28 cellular contexts compared by ENCODE assay signal in genomic region chr12:15037091-15037723, GRCh38.
DNase-seq lines count a peak whose midpoint lies in the region; ATAC-seq, FAIRE-seq and TF ChIP-seq lines count a peak whose summit lies in the region.
"Had no signal": no experiment of that assay in that cellular context is flagged by ENCODE, and none has a peak within 500 bp of the region (broad histone marks: within the 10 kb centered on the region; RNA-seq: fewer than 3 reads in every experiment).

No MANE protein-coding gene starts in this region.

- H2AK5ac ChIP-seq in mesendoderm (ENCODE audit: low read length) = no peak overlapping the region

- intact Hi-C loops in Calu3 (cut with micrococcal nuclease; ENCODE audit: unreplicated experiment) = no loop called here
- intact Hi-C loops in CD4-positive, alpha-beta T cell (cut with DNase I, micrococcal nuclease) = no loop called here

- POLR2A ChIA-PET in CD4-positive, alpha-beta T cell (lab: Charles Lee) = no interaction called here

- no peak overlapping the region for H3K4ac ChIP-seq in mesendoderm (ENCODE audit: low read depth, low read length)

- no peaks in the 10 kb centered on the region for H3K27me3 Mint-ChIP-seq in Calu3 (ENCODE audit: unreplicated experiment)
- peaks cover 6% of the 10 kb centered on the region for H3K27me3 Mint-ChIP-seq in GM23338 (ENCODE audit: insufficient read depth, low read depth, poor library complexity)
- H3K27me3 Mint-ChIP-seq in CD4-positive, alpha-beta T cell = no peaks in the 10 kb centered on the region
- H3K27me3 Mint-ChIP-seq in activated naive CD8-positive, alpha-beta T cell treated with anti-CD3 and anti-CD28 coated beads for 36 hours = peaks cover 15% of the 10 kb centered on the region

- H3K9ac ChIP-seq in mesendoderm (ENCODE audit: low read length) (no peak overlapping the region), MM.1S (ENCODE audit: low read length) (no peak overlapping the region)
- H3K9ac ChIP-seq: BLaER1, SK-N-SH had no signal

- BruUV-seq in Calu3 (replicated peaks; lab: Mats Ljungman, UMichigan) = no TSS peak

- no peaks in the 10 kb centered on the region for H3K79me2 ChIP-seq in GM23338 (replicated peaks; ENCODE audit: insufficient read depth)
- H3K79me2 ChIP-seq in mesendoderm (ENCODE audit: control insufficient read depth, insufficient read depth, low read length) = no peaks in the 10 kb centered on the region
- no peaks in the 10 kb centered on the region for H3K79me2 ChIP-seq in MM.1S (ENCODE audit: low read length)

- H3F3A ChIP-seq in GM23338 (replicated peaks; ENCODE audit: low read depth) (no peaks in the 10 kb centered on the region), MM.1S (ENCODE audit: insufficient read depth, low read length) (0 out of 2 replicates have a peak, but pooled peaks cover 3% of the 10 kb centered on the region)

- CTCF ChIA-PET in Calu3 (lab: Charles Lee) = no interaction called here
- CTCF ChIA-PET in CD4-positive, alpha-beta T cell (lab: Charles Lee) = no interaction called here

- H3K9me3 Mint-ChIP-seq in Calu3 (ENCODE audit: low read depth, unreplicated experiment) (no peaks in the 10 kb centered on the region), GM23338 (no peaks in the 10 kb centered on the region)
- no peaks in the 10 kb centered on the region for H3K9me3 Mint-ChIP-seq in CD4-positive, alpha-beta T cell
- H3K9me3 Mint-ChIP-seq in activated naive CD8-positive, alpha-beta T cell treated with anti-CD3 and anti-CD28 coated beads for 36 hours = no peaks in the 10 kb centered on the region

- H3K4me3 ChIP-seq in GM23338 (no peak overlapping the region), bronchial epithelial cell (ENCODE audit: low read depth, low read length) (no peak overlapping the region), mesendoderm (ENCODE audit: low read length) (no peak overlapping the region), MM.1S (ENCODE audit: low read length) (no peak overlapping the region)
- H3K4me3 ChIP-seq: BLaER1 had no signal

- H3K23ac ChIP-seq in mesendoderm (ENCODE audit: low read length) = no peak overlapping the region

- no peak overlapping the region for H3K56ac ChIP-seq in mesendoderm (ENCODE audit: low read length)

- H3K36me3 Mint-ChIP-seq in Calu3 (ENCODE audit: insufficient read depth, unreplicated experiment) = no peaks in the 10 kb centered on the region
- no peaks in the 10 kb centered on the region; the same call in 1 of the 3 replicates for H3K36me3 Mint-ChIP-seq in GM23338 (ENCODE audit: low read depth)
- no peaks in the 10 kb centered on the region for H3K36me3 Mint-ChIP-seq in CD4-positive, alpha-beta T cell (ENCODE audit: low read depth)
- no peaks in the 10 kb centered on the region for H3K36me3 Mint-ChIP-seq in activated naive CD8-positive, alpha-beta T cell treated with anti-CD3 and anti-CD28 coated beads for 36 hours
- H3K36me3 Mint-ChIP-seq: CD4-positive, CD25-positive, alpha-beta regulatory T cell had no signal

- no CpG with 5 or more reads among the region's 12 CpGs for whole genome bisulfite sequencing in mesendoderm (ENCODE audit: extremely low coverage, insufficient coverage, low lambda C conversion rate)

- no peak overlapping the region for H2BK15ac ChIP-seq in mesendoderm (replicated peaks; ENCODE audit: low read depth)

- H4K5ac ChIP-seq in mesendoderm (ENCODE audit: low read length) = no peak overlapping the region

- H3K36me3 ChIP-seq in GM23338 (ENCODE audit: insufficient read depth) = no peaks in the 10 kb centered on the region
- H3K36me3 ChIP-seq in bronchial epithelial cell (ENCODE audit: control insufficient read depth, insufficient read depth, low read length) = no peaks in the 10 kb centered on the region
- H3K36me3 ChIP-seq in mesendoderm (ENCODE audit: control insufficient read depth, insufficient read depth, low read length) = no peaks in the 10 kb centered on the region
- no peaks in the 10 kb centered on the region for H3K36me3 ChIP-seq in MM.1S (replicated peaks; ENCODE audit: insufficient read depth, low read length)
- H3K36me3 ChIP-seq: BLaER1 had no signal

- H3K9me2 ChIP-seq in GM23338 (ENCODE audit: insufficient read depth) (peaks cover 13% of the 10 kb centered on the region), MM.1S (replicated peaks; ENCODE audit: insufficient read depth, low read length) (no peaks in the 10 kb centered on the region)
- H3K9me2 ChIP-seq: SK-N-SH had no signal

- no peak for FAIRE-seq in bronchial epithelial cell (lab: Jason Lieb, UNC)
- FAIRE-seq: A204.1, GM12891, RCC 7860 had no signal

- H3K4me3 Mint-ChIP-seq in Calu3 (ENCODE audit: low read depth, unreplicated experiment) = no peak overlapping the region
- no peak overlapping the region for H3K4me3 Mint-ChIP-seq in GM23338
- no peak overlapping the region for H3K4me3 Mint-ChIP-seq in CD4-positive, alpha-beta T cell
- H3K4me3 Mint-ChIP-seq in activated naive CD8-positive, alpha-beta T cell treated with anti-CD3 and anti-CD28 coated beads for 36 hours = no peak overlapping the region
- H3K4me3 Mint-ChIP-seq: CD4-positive, CD25-positive, alpha-beta regulatory T cell had no signal

- H3K18ac ChIP-seq in mesendoderm (ENCODE audit: low read length) = no peak overlapping the region

- no peak overlapping the region for H4K8ac ChIP-seq in mesendoderm (ENCODE audit: low read depth, low read length)

- no peak overlapping the region for H3K27ac Mint-ChIP-seq in Calu3 (ENCODE audit: unreplicated experiment)
- H3K27ac Mint-ChIP-seq in GM23338 = peak overlapping the region; percentile 8; the same call in 1 of the 2 replicates
- no peak overlapping the region for H3K27ac Mint-ChIP-seq in CD4-positive, alpha-beta T cell
- no peak overlapping the region for H3K27ac Mint-ChIP-seq in activated naive CD8-positive, alpha-beta T cell treated with anti-CD3 and anti-CD28 coated beads for 36 hours
- H3K27ac Mint-ChIP-seq: CD4-positive, CD25-positive, alpha-beta regulatory T cell had no signal

- H3K27ac ChIP-seq in GM23338 (ENCODE audit: low read depth) (no peak overlapping the region), mesendoderm (ENCODE audit: low read depth, low read length) (no peak overlapping the region), MM.1S (ENCODE audit: low read length) (no peak overlapping the region)
- no peak overlapping the region for H3K27ac ChIP-seq in CD4-positive, alpha-beta T cell (ENCODE audit: low read depth, low read length)
- H3K27ac ChIP-seq: BLaER1 had no signal

- H4K20me1 ChIP-seq in GM23338 (replicated peaks; ENCODE audit: insufficient read depth) (no peaks in the 10 kb centered on the region), MM.1S (ENCODE audit: insufficient read depth, low read length) (no peaks in the 10 kb centered on the region)
- H4K20me1 ChIP-seq: BLaER1 had no signal

- no peak overlapping the region for H2AFZ ChIP-seq in GM23338
- H2AFZ ChIP-seq in MM.1S (ENCODE audit: low read length) = no peak overlapping the region

- DNase-seq in Calu3 (peak; percentile 3), GM23338 (ENCODE audit: low spot score) (no peak), bronchial epithelial cell (ENCODE audit: low read depth) (peak; percentile 63), mesendoderm (peak; percentile 7), MM.1S (no peak)
- DNase-seq in CD4-positive, alpha-beta T cell = no peak
- no peak for DNase-seq in activated naive CD8-positive, alpha-beta T cell treated with anti-CD3 and anti-CD28 coated beads for 36 hours
- DNase-seq: CD4-positive, CD25-positive, alpha-beta regulatory T cell; COR-L47; EL; GF-D8; IMR-90; KG1; NCI-H1048; NCI-H1417; NCI-H1694; NCI-H2029 treated with DMSO at 0.1 percent for 48 hours; NCI-H2171; NCI-H226; NCI-H510A; NCI-H69; SIG-M5; SK-N-SH had no signal

- ATAC-seq in GM23338 = no peak
- no peak for ATAC-seq in CD4-positive, alpha-beta T cell (ENCODE audit: poor library complexity)
- ATAC-seq: HCT116 had no signal

- H3K9me3 ChIP-seq in CD4-positive, alpha-beta T cell (ENCODE audit: control insufficient read depth, low read length) = no peaks in the 10 kb centered on the region
- no peaks in the 10 kb centered on the region for H3K9me3 ChIP-seq in MM.1S (replicated peaks; ENCODE audit: insufficient read depth, low read length)
- H3K9me3 ChIP-seq: BLaER1, SK-N-SH had no signal

- no peak overlapping the region for H2BK120ac ChIP-seq in mesendoderm (ENCODE audit: low read depth, low read length)

- H3K27me3 ChIP-seq in GM23338 (ENCODE audit: insufficient read depth) = no peaks in the 10 kb centered on the region
- H3K27me3 ChIP-seq in bronchial epithelial cell (ENCODE audit: control insufficient read depth, insufficient read depth, low read length) = no peaks in the 10 kb centered on the region
- no peaks in the 10 kb centered on the region for H3K27me3 ChIP-seq in mesendoderm (ENCODE audit: insufficient read depth, low read length, poor library complexity)
- H3K27me3 ChIP-seq in CD4-positive, alpha-beta T cell (ENCODE audit: control insufficient read depth, insufficient read depth, low read length) = no peaks in the 10 kb centered on the region
- no peaks in the 10 kb centered on the region for H3K27me3 ChIP-seq in MM.1S (replicated peaks; ENCODE audit: insufficient read depth, low read length)
- H3K27me3 ChIP-seq: BLaER1 had no signal

- H3K4me1 ChIP-seq in GM23338 (ENCODE audit: insufficient read depth) (peaks cover 20% of the 10 kb centered on the region), mesendoderm (ENCODE audit: control insufficient read depth, low read depth, low read length) (no peaks in the 10 kb centered on the region), MM.1S (ENCODE audit: low read length) (peaks cover 27% of the 10 kb centered on the region; the same call in 1 of the 2 replicates)
- H3K4me1 ChIP-seq: BLaER1 had no signal

- no peak overlapping the region for H2BK5ac ChIP-seq in mesendoderm (ENCODE audit: low read length)

- H3K79me1 ChIP-seq in mesendoderm (ENCODE audit: low read length) = no peaks in the 10 kb centered on the region

- TF ChIP-seq CTCF in Calu3 (IDR thresholded peaks at IDR 0.05; ENCODE audit: unreplicated experiment) = no peak
- no peak for TF ChIP-seq CTCF in GM23338 (conservative IDR thresholded peaks at IDR 0.05; ENCODE audit: low read depth in 2 of 2)
- TF ChIP-seq CTCF in bronchial epithelial cell (IDR thresholded peaks at IDR 0.05; ENCODE audit: insufficient read depth, low read length, severe bottlenecking) = no peak
- no peak for TF ChIP-seq CTCF in CD4-positive, alpha-beta T cell (IDR thresholded peaks at IDR 0.05)
- no peak for TF ChIP-seq CTCF in MM.1S (IDR thresholded peaks at IDR 0.05; ENCODE audit: low read length)

- no peak overlapping the region for H3K4me2 ChIP-seq in GM23338
- no peak overlapping the region for H3K4me2 ChIP-seq in mesendoderm (ENCODE audit: low read length)
- no peak overlapping the region for H3K4me2 ChIP-seq in MM.1S (ENCODE audit: low read depth, low read length)
- H3K4me2 ChIP-seq: BLaER1, SK-N-SH had no signal

- no peaks in the 10 kb centered on the region for H3K4me1 Mint-ChIP-seq in Calu3 (ENCODE audit: low read depth, unreplicated experiment)
- H3K4me1 Mint-ChIP-seq in GM23338 = peaks cover 33% of the 10 kb centered on the region
- peaks cover 7% of the 10 kb centered on the region for H3K4me1 Mint-ChIP-seq in CD4-positive, alpha-beta T cell (ENCODE audit: low read depth)
- H3K4me1 Mint-ChIP-seq in activated naive CD8-positive, alpha-beta T cell treated with anti-CD3 and anti-CD28 coated beads for 36 hours = no peaks in the 10 kb centered on the region
- H3K4me1 Mint-ChIP-seq: CD4-positive, CD25-positive, alpha-beta regulatory T cell had no signal

Comparison
In these comparisons a context has a peak if more than half of its experiments do, and no peak if none do; other contexts are left out.
1. DNase-seq: peak in Calu3 (single experiment), bronchial epithelial cell (single experiment) and mesendoderm (single experiment); none in GM23338 (single experiment), CD4-positive, alpha-beta T cell (0 of 10), MM.1S (single experiment) and activated naive CD8-positive, alpha-beta T cell treated with anti-CD3 and anti-CD28 coated beads for 36 hours (single experiment).